In the genomic region with DNA sequence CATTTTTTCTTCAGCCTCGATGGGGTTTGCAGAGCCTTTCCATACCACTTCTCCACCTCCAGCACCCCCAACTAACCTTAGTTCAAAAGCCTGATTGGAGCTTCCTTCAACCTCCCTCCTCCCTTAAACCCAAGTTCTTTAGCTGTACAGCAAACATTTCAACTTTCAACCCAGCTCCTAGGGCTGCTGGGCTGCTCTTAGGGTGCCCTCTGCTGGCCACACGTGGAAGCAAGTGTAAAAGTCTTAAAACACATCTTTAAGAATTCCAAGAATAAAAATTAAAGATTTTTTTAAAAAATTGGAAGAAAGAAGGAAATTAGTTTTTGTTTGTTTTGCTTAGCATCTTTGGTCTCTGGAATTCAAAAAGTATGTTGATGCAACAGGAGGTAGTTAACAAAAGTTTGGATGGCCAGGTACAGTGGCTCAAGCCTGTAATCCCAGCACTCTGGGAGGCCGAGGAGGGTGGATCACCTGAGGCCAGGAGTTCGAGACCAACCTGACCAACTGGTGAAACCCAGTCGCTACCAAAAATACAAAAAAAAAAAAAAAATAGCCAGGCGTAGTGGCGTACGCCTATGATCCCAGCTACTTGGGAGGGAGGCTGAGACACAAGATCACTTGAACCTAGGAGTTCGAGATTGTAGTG, we compare ENCODE assay signal across 1 cellular context.
TF ChIP-seq lines count a peak whose summit lies in the region.

No MANE protein-coding gene starts in this region.

TF ChIP-seq in GM23338, 12 proteins besides CTCF, POLR2A, EP300 and RAD21 (continued from another document):
- TF ChIP-seq, protein P1, sequence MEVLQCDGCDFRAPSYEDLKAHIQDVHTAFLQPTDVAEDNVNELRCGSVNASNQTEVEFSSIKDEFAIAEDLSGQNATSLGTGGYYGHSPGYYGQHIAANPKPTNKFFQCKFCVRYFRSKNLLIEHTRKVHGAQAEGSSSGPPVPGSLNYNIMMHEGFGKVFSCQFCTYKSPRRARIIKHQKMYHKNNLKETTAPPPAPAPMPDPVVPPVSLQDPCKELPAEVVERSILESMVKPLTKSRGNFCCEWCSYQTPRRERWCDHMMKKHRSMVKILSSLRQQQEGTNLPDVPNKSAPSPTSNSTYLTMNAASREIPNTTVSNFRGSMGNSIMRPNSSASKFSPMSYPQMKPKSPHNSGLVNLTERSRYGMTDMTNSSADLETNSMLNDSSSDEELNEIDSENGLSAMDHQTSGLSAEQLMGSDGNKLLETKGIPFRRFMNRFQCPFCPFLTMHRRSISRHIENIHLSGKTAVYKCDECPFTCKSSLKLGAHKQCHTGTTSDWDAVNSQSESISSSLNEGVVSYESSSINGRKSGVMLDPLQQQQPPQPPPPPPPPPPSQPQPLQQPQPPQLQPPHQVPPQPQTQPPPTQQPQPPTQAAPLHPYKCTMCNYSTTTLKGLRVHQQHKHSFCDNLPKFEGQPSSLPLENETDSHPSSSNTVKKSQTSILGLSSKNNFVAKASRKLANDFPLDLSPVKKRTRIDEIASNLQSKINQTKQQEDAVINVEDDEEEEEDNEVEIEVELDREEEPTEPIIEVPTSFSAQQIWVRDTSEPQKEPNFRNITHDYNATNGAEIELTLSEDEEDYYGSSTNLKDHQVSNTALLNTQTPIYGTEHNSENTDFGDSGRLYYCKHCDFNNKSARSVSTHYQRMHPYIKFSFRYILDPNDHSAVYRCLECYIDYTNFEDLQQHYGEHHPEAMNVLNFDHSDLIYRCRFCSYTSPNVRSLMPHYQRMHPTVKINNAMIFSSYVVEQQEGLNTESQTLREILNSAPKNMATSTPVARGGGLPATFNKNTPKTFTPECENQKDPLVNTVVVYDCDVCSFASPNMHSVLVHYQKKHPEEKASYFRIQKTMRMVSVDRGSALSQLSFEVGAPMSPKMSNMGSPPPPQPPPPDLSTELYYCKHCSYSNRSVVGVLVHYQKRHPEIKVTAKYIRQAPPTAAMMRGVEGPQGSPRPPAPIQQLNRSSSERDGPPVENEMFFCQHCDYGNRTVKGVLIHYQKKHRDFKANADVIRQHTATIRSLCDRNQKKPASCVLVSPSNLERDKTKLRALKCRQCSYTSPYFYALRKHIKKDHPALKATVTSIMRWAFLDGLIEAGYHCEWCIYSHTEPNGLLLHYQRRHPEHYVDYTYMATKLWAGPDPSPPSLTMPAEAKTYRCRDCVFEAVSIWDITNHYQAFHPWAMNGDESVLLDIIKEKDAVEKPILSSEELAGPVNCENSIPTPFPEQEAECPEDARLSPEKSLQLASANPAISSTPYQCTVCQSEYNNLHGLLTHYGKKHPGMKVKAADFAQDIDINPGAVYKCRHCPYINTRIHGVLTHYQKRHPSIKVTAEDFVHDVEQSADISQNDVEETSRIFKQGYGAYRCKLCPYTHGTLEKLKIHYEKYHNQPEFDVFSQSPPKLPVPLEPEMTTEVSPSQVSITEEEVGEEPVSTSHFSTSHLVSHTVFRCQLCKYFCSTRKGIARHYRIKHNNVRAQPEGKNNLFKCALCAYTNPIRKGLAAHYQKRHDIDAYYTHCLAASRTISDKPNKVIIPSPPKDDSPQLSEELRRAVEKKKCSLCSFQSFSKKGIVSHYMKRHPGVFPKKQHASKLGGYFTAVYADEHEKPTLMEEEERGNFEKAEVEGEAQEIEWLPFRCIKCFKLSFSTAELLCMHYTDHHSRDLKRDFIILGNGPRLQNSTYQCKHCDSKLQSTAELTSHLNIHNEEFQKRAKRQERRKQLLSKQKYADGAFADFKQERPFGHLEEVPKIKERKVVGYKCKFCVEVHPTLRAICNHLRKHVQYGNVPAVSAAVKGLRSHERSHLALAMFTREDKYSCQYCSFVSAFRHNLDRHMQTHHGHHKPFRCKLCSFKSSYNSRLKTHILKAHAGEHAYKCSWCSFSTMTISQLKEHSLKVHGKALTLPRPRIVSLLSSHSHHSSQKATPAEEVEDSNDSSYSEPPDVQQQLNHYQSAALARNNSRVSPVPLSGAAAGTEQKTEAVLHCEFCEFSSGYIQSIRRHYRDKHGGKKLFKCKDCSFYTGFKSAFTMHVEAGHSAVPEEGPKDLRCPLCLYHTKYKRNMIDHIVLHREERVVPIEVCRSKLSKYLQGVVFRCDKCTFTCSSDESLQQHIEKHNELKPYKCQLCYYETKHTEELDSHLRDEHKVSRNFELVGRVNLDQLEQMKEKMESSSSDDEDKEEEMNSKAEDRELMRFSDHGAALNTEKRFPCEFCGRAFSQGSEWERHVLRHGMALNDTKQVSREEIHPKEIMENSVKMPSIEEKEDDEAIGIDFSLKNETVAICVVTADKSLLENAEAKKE (CRISPR knock-in tag; IDR thresholded peaks at IDR 0.05) = no peak
- no peak for TF ChIP-seq POLR2AphosphoS5 (IDR thresholded peaks at IDR 0.05; ENCODE audit: low read depth)
- TF ChIP-seq REST (IDR thresholded peaks at IDR 0.05; ENCODE audit: unreplicated experiment) = no peak
- no peak for TF ChIP-seq ZNF331 (CRISPR knock-in tag; IDR thresholded peaks at IDR 0.05; ENCODE audit: low read depth)
- TF ChIP-seq ETS1 (IDR thresholded peaks at IDR 0.05) = no peak
- TF ChIP-seq ZNF114 (CRISPR knock-in tag; IDR thresholded peaks at IDR 0.05) = no peak
- TF ChIP-seq CREB1 (CRISPR knock-in tag; IDR thresholded peaks at IDR 0.05; ENCODE audit: low read depth) = no peak
- no peak for TF ChIP-seq NANOG (IDR thresholded peaks at IDR 0.05; ENCODE audit: borderline replicate concordance)
